In the genomic region with DNA sequence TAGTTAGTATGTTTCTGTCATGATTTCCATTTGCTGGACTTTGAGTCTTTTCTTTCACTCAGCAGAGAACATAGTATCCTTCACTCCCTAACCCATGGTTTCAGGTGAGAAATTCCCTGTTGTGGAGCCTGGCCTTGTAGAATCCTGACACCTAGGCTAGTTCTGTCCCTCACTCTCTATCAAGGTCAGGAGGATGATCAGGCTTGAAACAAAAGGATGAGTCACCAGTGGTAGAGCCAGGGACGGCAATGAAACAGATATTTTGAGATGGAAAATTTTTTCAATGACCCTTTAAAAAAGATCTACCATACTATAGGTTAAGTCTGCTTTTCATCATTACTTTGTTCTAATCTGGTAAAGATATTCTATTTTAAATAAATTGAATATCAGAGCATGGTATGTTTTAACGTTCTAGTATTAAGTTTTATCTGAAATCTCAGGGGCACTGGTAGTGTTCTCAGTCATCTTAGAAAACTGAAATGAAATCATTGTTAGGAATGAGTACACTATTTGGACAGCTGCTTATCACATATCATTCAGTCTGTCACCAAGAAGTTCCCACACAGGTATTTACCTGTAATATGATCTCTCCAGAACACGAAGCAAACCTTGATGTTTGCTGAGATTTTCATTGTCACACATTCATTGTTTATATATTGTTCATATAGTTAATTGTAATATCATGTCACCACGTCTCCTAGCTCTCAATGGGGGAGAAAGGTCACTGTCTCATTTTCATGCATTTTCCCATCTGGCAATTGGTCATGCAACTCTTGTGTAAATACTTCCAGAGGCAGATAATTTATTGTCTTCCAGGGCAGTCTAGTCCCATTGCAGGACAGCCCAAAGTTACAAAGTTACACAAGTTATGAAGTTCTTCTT, we compare ENCODE assay signal across 13 cellular contexts.
DNase-seq lines count a peak whose midpoint lies in the region; ATAC-seq and TF ChIP-seq lines count a peak whose summit lies in the region.
"Had no signal": no experiment of that assay in that cellular context is flagged by ENCODE, and none has a peak within 500 bp of the region (broad histone marks: within the 10 kb centered on the region; RNA-seq: fewer than 3 reads in every experiment).

No MANE protein-coding gene starts in this region.

- no peaks in the 10 kb centered on the region for H3K36me3 ChIP-seq in PC-3 (ENCODE audit: low read depth, low read length)
- H3K36me3 ChIP-seq: Peyer's patch had no signal

- H3K9ac ChIP-seq in PC-3 (ENCODE audit: low read length): no peak overlapping the region

- H3K4me1 Mint-ChIP-seq in T-helper 2 cell treated with Interferon-gamma antibody and Interleukin-4, amounts not matched to agents 5 μg/mL and 100 μg/mL, for 36 hours (ENCODE audit: low read depth): no peaks in the 10 kb centered on the region
- H3K4me1 Mint-ChIP-seq: CD14-positive monocyte had no signal

- H3K27ac ChIP-seq in C4-2B (peak overlapping the region; percentile 6; the same call in 1 of the 2 replicates), PC-3 (ENCODE audit: low read length) (peak overlapping the region; percentile 33)
- H3K27ac ChIP-seq: Peyer's patch had no signal

- H3K4me2 ChIP-seq in PC-3 (ENCODE audit: low read length): peak overlapping the region; percentile 40

- H3K27me3 Mint-ChIP-seq in T-helper 2 cell treated with Interferon-gamma antibody and Interleukin-4, amounts not matched to agents 5 μg/mL and 100 μg/mL, for 36 hours (ENCODE audit: low read depth): no peaks in the 10 kb centered on the region

- no peak overlapping the region for H2AFZ ChIP-seq in PC-3 (ENCODE audit: low read length)

- POLR2A ChIA-PET in PC-3 (lab: Charles Lee; ENCODE audit: unreplicated experiment): no interaction called here

- H3K27me3 ChIP-seq in PC-3 (ENCODE audit: low read length): no peaks in the 10 kb centered on the region
- H3K27me3 ChIP-seq: Peyer's patch had no signal

- BruUV-seq in PC-3 (replicated peaks; lab: Mats Ljungman, UMichigan): no TSS peak

- peaks cover 3% of the 10 kb centered on the region for H3K9me3 Mint-ChIP-seq in T-helper 2 cell treated with Interferon-gamma antibody and Interleukin-4, amounts not matched to agents 5 μg/mL and 100 μg/mL, for 36 hours
- H3K9me3 Mint-ChIP-seq: H9 had no signal

- TF ChIP-seq CTCF in C4-2B (conservative IDR thresholded peaks at IDR 0.05) (no peak), PC-3 (conservative IDR thresholded peaks at IDR 0.05; ENCODE audit: low read depth, low read length) (no peak)

- CTCF ChIA-PET in PC-3 (lab: Charles Lee): interaction anchor here (0.6 to 0.7 kb wide), 2 partner anchors 14 to 31 kb away, joined by 3 to 5 read pairs; no protein-coding TSS in a partner anchor

- H3K27ac Mint-ChIP-seq in T-helper 2 cell treated with Interferon-gamma antibody and Interleukin-4, amounts not matched to agents 5 μg/mL and 100 μg/mL, for 36 hours: no peak overlapping the region
- H3K27ac Mint-ChIP-seq: CD14-positive monocyte had no signal

- H3K4me3 ChIP-seq in PC-3 (ENCODE audit: low read length): no peak overlapping the region
- H3K4me3 ChIP-seq: Peyer's patch had no signal

- H4K20me1 ChIP-seq in PC-3 (ENCODE audit: low read length): no peaks in the 10 kb centered on the region

- intact Hi-C loops in PC-3 (cut with micrococcal nuclease): loop anchor here (2.0 to 10.0 kb wide), 6 partner anchors 107 to 1651 kb away; no protein-coding TSS in a partner anchor

- H3K9me3 ChIP-seq in PC-3 (ENCODE audit: low read length): no peaks in the 10 kb centered on the region
- H3K9me3 ChIP-seq: Peyer's patch had no signal

- peaks cover 4% of the 10 kb centered on the region for H3F3A ChIP-seq in PC-3 (ENCODE audit: low read length, unreplicated experiment)

- H3K36me3 Mint-ChIP-seq in T-helper 2 cell treated with Interferon-gamma antibody and Interleukin-4, amounts not matched to agents 5 μg/mL and 100 μg/mL, for 36 hours (ENCODE audit: low read depth): no peaks in the 10 kb centered on the region
- H3K36me3 Mint-ChIP-seq: CD14-positive monocyte had no signal

- peaks cover 45% of the 10 kb centered on the region for H3K4me1 ChIP-seq in PC-3 (ENCODE audit: insufficient read depth, low read length)
- H3K4me1 ChIP-seq: Peyer's patch had no signal

- no peaks in the 10 kb centered on the region for H3K9me2 ChIP-seq in PC-3 (replicated peaks; ENCODE audit: low read length)

- ATAC-seq in PC-3 (peak; percentile 34), HG03571 (IDR thresholded peaks at IDR 0.05; ENCODE audit: unreplicated experiment) (no peak)
- ATAC-seq: Right ventricle myocardium inferior, SK-N-SH treated with all-trans-retinoic acid at 6 μM for 48 hours had no signal

- no peaks in the 10 kb centered on the region for H3K79me2 ChIP-seq in PC-3 (ENCODE audit: low read length)

- no peak overlapping the region for H3K4me3 Mint-ChIP-seq in T-helper 2 cell treated with Interferon-gamma antibody and Interleukin-4, amounts not matched to agents 5 μg/mL and 100 μg/mL, for 36 hours
- H3K4me3 Mint-ChIP-seq: CD14-positive monocyte, H9 had no signal

- DNase-seq in DMS53 (lab: John Stamatoyannopoulos, UW) (peak; percentile 95), PC-3 (peak; percentile 84), left kidney (ENCODE audit: low read depth, low spot score) (peak; percentile 39), HCEC 1CT (no peak)
- DNase-seq in T-helper 2 cell treated with Interferon-gamma antibody and Interleukin-4, amounts not matched to agents 5 μg/mL and 100 μg/mL, for 36 hours (ENCODE audit: low spot score): no peak
- DNase-seq: H9, NCI-H1436 treated with DMSO at 0.1 percent for 48 hours, Peyer's patch had no signal

Comparison
In these comparisons a context has a peak if more than half of its experiments do, and no peak if none do; other contexts are left out.
1. DNase-seq: peak in DMS53 (single experiment), PC-3 (single experiment) and left kidney (single experiment); none in T-helper 2 cell treated with Interferon-gamma antibody and Interleukin-4, amounts not matched to agents 5 μg/mL and 100 μg/mL, for 36 hours (single experiment) and HCEC 1CT (single experiment).